13 cellular contexts compared by ENCODE assay signal in the genomic region with DNA sequence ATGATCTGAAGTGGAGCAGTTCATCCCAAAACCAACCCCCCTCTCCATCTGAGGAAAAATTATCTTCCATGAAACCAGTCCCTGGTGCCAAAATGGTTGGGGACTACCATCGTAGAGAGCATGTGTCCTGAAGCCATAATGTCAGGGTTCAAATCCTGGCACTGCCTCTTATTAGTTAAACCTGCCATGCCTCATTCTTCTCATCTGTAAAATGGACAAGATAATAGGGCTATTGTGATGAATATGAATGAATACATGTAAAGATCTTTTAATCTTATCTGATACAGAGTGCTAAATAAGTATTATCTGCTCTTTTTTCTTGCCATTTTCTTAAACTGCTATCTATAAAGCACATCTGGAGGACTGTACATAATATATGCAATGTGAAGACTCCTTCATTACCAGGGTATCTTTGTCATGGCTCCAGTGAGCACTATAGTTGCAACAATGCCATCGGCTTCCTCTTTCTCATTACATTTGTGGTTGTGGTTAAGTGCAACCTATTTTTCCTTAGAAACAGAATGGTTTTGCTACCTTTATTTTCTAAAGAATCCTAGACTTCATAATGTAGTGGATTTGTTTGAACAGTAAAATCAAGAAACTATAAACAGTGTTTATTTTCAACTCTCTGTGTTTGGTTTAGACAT. TPM values are rescaled to one million over a fixed set of nuclear protein-coding genes. Genes with fewer than 3 reads are reported as not detected.
DNase-seq lines count a peak whose midpoint lies in the region; ATAC-seq and TF ChIP-seq lines count a peak whose summit lies in the region.
"Had no signal": no experiment of that assay in that cellular context is flagged by ENCODE, and none has a peak within 500 bp of the region (broad histone marks: within the 10 kb centered on the region; RNA-seq: fewer than 3 reads in every experiment).

No MANE protein-coding gene starts in this region.

- no peak for TF ChIP-seq POLR2A in breast epithelium (IDR thresholded peaks at IDR 0.05)

- no peak for DNase-seq in activated naive CD4-positive, alpha-beta T cell treated with Interleukin-2 at 50 U/mL for 16 hours
- peak; percentile 87 to 92 for DNase-seq in Kasumi-1 (lab: John Stamatoyannopoulos, UW)
- peak; percentile 82 for DNase-seq in SKM-1 treated with dmso at 0.1 percent for 144 hours (lab: John Stamatoyannopoulos, UW; ENCODE audit: unreplicated experiment)
- DNase-seq in stimulated activated naive B cell treated with anti-CD40 and anti-IgM and Interleukin-4, amounts not matched to agents 10 μg/mL and 1 μg/mL and 100 μg/mL, for 72 hours, result no peak
- no peak for DNase-seq in NCI-H1930 (lab: John Stamatoyannopoulos, UW)
- no peak for DNase-seq in breast epithelium (ENCODE audit: low spot score in 2 of 2)
- DNase-seq in posterior cingulate gyrus, result no peak
- DNase-seq: aorta, foreskin fibroblast, NCI-H1417 treated with DMSO at 0.1 percent for 48 hours, NCI-H345, WERI-Rb-1 had no signal

- no peaks in the 10 kb centered on the region for H3K36me3 ChIP-seq in breast epithelium

- no peak for TF ChIP-seq CTCF in breast epithelium (IDR thresholded peaks at IDR 0.05)

- H3K27ac Mint-ChIP-seq in activated naive CD4-positive, alpha-beta T cell treated with anti-CD3 and anti-CD28 coated beads, Interleukin-2, amount 50 U/mL, for 24 hours, result peak overlapping the region; percentile 62
- H3K27ac Mint-ChIP-seq in stimulated activated naive B cell treated with anti-CD40 and anti-IgM and Interleukin-4, amounts not matched to agents 10 μg/mL and 1 μg/mL and 100 μg/mL, for 72 hours, result peak overlapping the region; percentile 22

- peaks cover 21% of the 10 kb centered on the region for H3K36me3 Mint-ChIP-seq in activated naive CD4-positive, alpha-beta T cell treated with anti-CD3 and anti-CD28 coated beads, Interleukin-2, amount 50 U/mL, for 24 hours
- H3K36me3 Mint-ChIP-seq in stimulated activated naive B cell treated with anti-CD40 and anti-IgM and Interleukin-4, amounts not matched to agents 10 μg/mL and 1 μg/mL and 100 μg/mL, for 72 hours, result peaks cover 25 to 29% of the 10 kb centered on the region in 2 donors

- peak; percentile 96 to 97 for ATAC-seq in stimulated activated naive B cell treated with anti-CD40 and anti-IgM and Interleukin-4, amounts not matched to agents 10 μg/mL and 1 μg/mL and 100 μg/mL, for 72 hours (replicated peaks)

- H3K27me3 Mint-ChIP-seq in activated naive CD4-positive, alpha-beta T cell treated with anti-CD3 and anti-CD28 coated beads, Interleukin-2, amount 50 U/mL, for 24 hours, result no peaks in the 10 kb centered on the region
- no peaks in the 10 kb centered on the region for H3K27me3 Mint-ChIP-seq in stimulated activated naive B cell treated with anti-CD40 and anti-IgM and Interleukin-4, amounts not matched to agents 10 μg/mL and 1 μg/mL and 100 μg/mL, for 72 hours

- intact Hi-C loops in breast epithelium (cut with DNase I; ENCODE audit: low total_unique reads), result no loop called here
- intact Hi-C loops in posterior cingulate gyrus (cut with DNase I), result no loop called here

- H3K9me3 ChIP-seq in breast epithelium, result no peaks in the 10 kb centered on the region

- H3K9me3 Mint-ChIP-seq in activated naive CD4-positive, alpha-beta T cell treated with anti-CD3 and anti-CD28 coated beads, Interleukin-2, amount 50 U/mL, for 24 hours, result no peaks in the 10 kb centered on the region
- H3K9me3 Mint-ChIP-seq in stimulated activated naive B cell treated with anti-CD40 and anti-IgM and Interleukin-4, amounts not matched to agents 10 μg/mL and 1 μg/mL and 100 μg/mL, for 72 hours, result no peaks in the 10 kb centered on the region

- H3K4me1 ChIP-seq in breast epithelium, result no peaks in the 10 kb centered on the region

- H3K27me3 ChIP-seq in breast epithelium, result no peaks in the 10 kb centered on the region

- no peak overlapping the region for H3K4me3 Mint-ChIP-seq in activated naive CD4-positive, alpha-beta T cell treated with anti-CD3 and anti-CD28 coated beads, Interleukin-2, amount 50 U/mL, for 24 hours
- H3K4me3 Mint-ChIP-seq in stimulated activated naive B cell treated with anti-CD40 and anti-IgM and Interleukin-4, amounts not matched to agents 10 μg/mL and 1 μg/mL and 100 μg/mL, for 72 hours, result no peak overlapping the region

- no peak overlapping the region for H3K4me3 ChIP-seq in breast epithelium

- no peak overlapping the region for H3K27ac ChIP-seq in breast epithelium
- H3K27ac ChIP-seq: WERI-Rb-1 had no signal

- H3K4me1 Mint-ChIP-seq in activated naive CD4-positive, alpha-beta T cell treated with anti-CD3 and anti-CD28 coated beads, Interleukin-2, amount 50 U/mL, for 24 hours, result peaks cover 75% of the 10 kb centered on the region
- H3K4me1 Mint-ChIP-seq in stimulated activated naive B cell treated with anti-CD40 and anti-IgM and Interleukin-4, amounts not matched to agents 10 μg/mL and 1 μg/mL and 100 μg/mL, for 72 hours, result peaks cover 26 to 54% of the 10 kb centered on the region in 2 donors

RNA-seq across cellular contexts. Expression of a gene that starts 27.0 kb away (rescaled TPM):
- total RNA-seq in breast epithelium, result 100 to 1,000 TPM in 1 of 3 donors, 10 to 100 TPM in 2; 52.0 to 180 (median 92.4) TPM

Comparison
In these comparisons a context has a peak if more than half of its experiments do, and no peak if none do; other contexts are left out.
1. DNase-seq: peak in Kasumi-1 (2 of 2) and SKM-1 treated with dmso at 0.1 percent for 144 hours (single experiment); none in activated naive CD4-positive, alpha-beta T cell treated with Interleukin-2 at 50 U/mL for 16 hours (single experiment), stimulated activated naive B cell treated with anti-CD40 and anti-IgM and Interleukin-4, amounts not matched to agents 10 μg/mL and 1 μg/mL and 100 μg/mL, for 72 hours (single experiment), NCI-H1930 (0 of 2), breast epithelium (0 of 2) and posterior cingulate gyrus (0 of 10).